ENCODE assay signal across 1 cellular context in the genomic region with DNA sequence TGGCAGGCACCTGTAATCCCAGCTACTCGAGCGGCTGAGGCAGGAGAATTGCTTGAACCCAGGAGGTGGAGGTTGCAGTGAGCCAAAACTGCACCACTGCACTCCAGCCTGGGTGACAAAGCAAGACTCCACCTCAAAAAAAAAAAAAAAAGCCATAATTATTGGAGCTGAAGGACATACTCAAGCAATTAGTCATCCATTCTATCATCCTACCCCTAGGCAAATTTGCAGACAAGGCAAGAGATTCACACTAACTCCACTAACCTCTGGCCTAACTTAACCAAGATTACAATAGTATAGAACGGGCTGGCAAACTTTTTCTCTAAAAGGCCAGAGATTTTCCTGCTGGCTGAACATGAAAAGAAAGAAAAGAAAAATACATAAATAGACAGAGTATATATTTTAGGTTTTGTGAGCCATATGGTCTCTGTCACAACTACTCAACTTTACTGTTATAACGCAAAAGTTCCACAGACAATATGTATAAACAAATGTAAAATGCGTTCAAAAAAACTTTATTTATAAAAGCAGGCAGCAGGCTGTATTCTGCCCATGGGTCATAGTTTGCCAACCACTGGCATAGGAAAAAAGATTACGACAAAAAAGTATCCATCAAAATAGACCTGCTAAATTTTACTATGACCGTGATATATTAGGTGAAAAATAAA.
TF ChIP-seq lines count a peak whose summit lies in the region.

No MANE protein-coding gene starts in this region.

TF ChIP-seq in SK-N-SH treated with all-trans-retinoic acid at 6 μM for 48 hours, 23 proteins besides CTCF, POLR2A, EP300 and RAD21 (continued from another document):
- TF ChIP-seq, protein P1, sequence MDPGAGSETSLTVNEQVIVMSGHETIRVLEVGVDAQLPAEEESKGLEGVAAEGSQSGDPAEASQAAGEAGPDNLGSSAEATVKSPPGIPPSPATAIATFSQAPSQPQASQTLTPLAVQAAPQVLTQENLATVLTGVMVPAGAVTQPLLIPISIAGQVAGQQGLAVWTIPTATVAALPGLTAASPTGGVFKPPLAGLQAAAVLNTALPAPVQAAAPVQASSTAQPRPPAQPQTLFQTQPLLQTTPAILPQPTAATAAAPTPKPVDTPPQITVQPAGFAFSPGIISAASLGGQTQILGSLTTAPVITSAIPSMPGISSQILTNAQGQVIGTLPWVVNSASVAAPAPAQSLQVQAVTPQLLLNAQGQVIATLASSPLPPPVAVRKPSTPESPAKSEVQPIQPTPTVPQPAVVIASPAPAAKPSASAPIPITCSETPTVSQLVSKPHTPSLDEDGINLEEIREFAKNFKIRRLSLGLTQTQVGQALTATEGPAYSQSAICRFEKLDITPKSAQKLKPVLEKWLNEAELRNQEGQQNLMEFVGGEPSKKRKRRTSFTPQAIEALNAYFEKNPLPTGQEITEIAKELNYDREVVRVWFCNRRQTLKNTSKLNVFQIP (CRISPR knock-in tag; IDR thresholded peaks at IDR 0.05; ENCODE audit: borderline replicate concordance, low read depth) = no peak
- TF ChIP-seq, protein P2, sequence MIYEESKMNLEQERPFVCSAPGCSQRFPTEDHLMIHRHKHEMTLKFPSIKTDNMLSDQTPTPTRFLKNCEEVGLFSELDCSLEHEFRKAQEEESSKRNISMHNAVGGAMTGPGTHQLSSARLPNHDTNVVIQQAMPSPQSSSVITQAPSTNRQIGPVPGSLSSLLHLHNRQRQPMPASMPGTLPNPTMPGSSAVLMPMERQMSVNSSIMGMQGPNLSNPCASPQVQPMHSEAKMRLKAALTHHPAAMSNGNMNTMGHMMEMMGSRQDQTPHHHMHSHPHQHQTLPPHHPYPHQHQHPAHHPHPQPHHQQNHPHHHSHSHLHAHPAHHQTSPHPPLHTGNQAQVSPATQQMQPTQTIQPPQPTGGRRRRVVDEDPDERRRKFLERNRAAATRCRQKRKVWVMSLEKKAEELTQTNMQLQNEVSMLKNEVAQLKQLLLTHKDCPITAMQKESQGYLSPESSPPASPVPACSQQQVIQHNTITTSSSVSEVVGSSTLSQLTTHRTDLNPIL (CRISPR knock-in tag; IDR thresholded peaks at IDR 0.05; ENCODE audit: low read depth) = no peak
- TF ChIP-seq PPARA (CRISPR knock-in tag; IDR thresholded peaks at IDR 0.05; ENCODE audit: borderline replicate concordance) (no peak), ARNTL (CRISPR knock-in tag; IDR thresholded peaks at IDR 0.05; ENCODE audit: borderline replicate concordance, low read depth) (no peak), ZNF70 (CRISPR knock-in tag; IDR thresholded peaks at IDR 0.05) (no peak), ZFP3 (CRISPR knock-in tag; IDR thresholded peaks at IDR 0.05) (no peak), RARB (CRISPR knock-in tag; IDR thresholded peaks at IDR 0.05) (no peak), ZNF8 (CRISPR knock-in tag; IDR thresholded peaks at IDR 0.05) (no peak), SNAI2 (CRISPR knock-in tag; IDR thresholded peaks at IDR 0.05) (no peak)
- TF ChIP-seq, protein P3, sequence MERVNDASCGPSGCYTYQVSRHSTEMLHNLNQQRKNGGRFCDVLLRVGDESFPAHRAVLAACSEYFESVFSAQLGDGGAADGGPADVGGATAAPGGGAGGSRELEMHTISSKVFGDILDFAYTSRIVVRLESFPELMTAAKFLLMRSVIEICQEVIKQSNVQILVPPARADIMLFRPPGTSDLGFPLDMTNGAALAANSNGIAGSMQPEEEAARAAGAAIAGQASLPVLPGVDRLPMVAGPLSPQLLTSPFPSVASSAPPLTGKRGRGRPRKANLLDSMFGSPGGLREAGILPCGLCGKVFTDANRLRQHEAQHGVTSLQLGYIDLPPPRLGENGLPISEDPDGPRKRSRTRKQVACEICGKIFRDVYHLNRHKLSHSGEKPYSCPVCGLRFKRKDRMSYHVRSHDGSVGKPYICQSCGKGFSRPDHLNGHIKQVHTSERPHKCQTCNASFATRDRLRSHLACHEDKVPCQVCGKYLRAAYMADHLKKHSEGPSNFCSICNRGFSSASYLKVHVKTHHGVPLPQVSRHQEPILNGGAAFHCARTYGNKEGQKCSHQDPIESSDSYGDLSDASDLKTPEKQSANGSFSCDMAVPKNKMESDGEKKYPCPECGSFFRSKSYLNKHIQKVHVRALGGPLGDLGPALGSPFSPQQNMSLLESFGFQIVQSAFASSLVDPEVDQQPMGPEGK (CRISPR knock-in tag; IDR thresholded peaks at IDR 0.05; ENCODE audit: borderline replicate concordance) = no peak
TF ChIP-seq in SK-N-SH treated with all-trans-retinoic acid at 6 μM for 48 hours: peak in this region for 0.
